In genomic region chr6:148217051-148217450, GRCh38 we compare ENCODE assay signal across 27 cellular contexts.
DNase-seq lines count a peak whose midpoint lies in the region; ATAC-seq, FAIRE-seq and TF ChIP-seq lines count a peak whose summit lies in the region.
"Had no signal": no experiment of that assay in that cellular context is flagged by ENCODE, and none has a peak within 500 bp of the region (broad histone marks: within the 10 kb centered on the region; RNA-seq: fewer than 3 reads in every experiment).

No MANE protein-coding gene starts in this region.

- no peaks in the 10 kb centered on the region for H3K9me3 ChIP-seq in HepG2 (ENCODE audit: low read length)
- H3K9me3 ChIP-seq in right lobe of liver, result no peaks in the 10 kb centered on the region
- H3K9me3 ChIP-seq in K562 (replicated peaks; ENCODE audit: control insufficient read depth, insufficient read depth, low read depth, low read length), result no peaks in the 10 kb centered on the region
- H3K9me3 ChIP-seq in thyroid gland, result no peaks in the 10 kb centered on the region
- H3K9me3 ChIP-seq in Karpas-422 (ENCODE audit: low read length), result no peaks in the 10 kb centered on the region
- H3K9me3 ChIP-seq: BE2C, BLaER1 had no signal

- BruUV-seq in HepG2 (replicated peaks; lab: Mats Ljungman, UMichigan) (no TSS peak), K562 (replicated peaks; lab: Mats Ljungman, UMichigan) (no TSS peak)

- no peak overlapping the region for H3K9ac ChIP-seq in HepG2 (ENCODE audit: insufficient read depth, low read depth, low read length)
- no peak overlapping the region for H3K9ac ChIP-seq in K562 (ENCODE audit: insufficient read depth in 1 of 2, low read depth in 2 of 2, low read length in 2 of 2)
- no peak overlapping the region for H3K9ac ChIP-seq in Karpas-422 (ENCODE audit: low read length)
- H3K9ac ChIP-seq: BLaER1 had no signal

- TF ChIP-seq RAD21 in HepG2 (CRISPR knock-in tag; IDR thresholded peaks at IDR 0.05) (no peak), K562 (CRISPR knock-in tag; conservative IDR thresholded peaks at IDR 0.05 in 1 of 2, IDR thresholded peaks at IDR 0.05 in 1 of 2) (no peak)

- no peak for ATAC-seq in HepG2
- no peak for ATAC-seq in right lobe of liver
- ATAC-seq in K562, result no peak
- ATAC-seq in effector memory CD8-positive, alpha-beta T cell (replicated peaks), result no peak
- ATAC-seq: GM12878 had no signal

- TF ChIP-seq EP300 in HepG2 (IDR thresholded peaks at IDR 0.05; ENCODE audit: low read depth in 2 of 2, low read length in 2 of 2) (no peak), HepG2 (CRISPR knock-in tag; IDR thresholded peaks at IDR 0.05; ENCODE audit: borderline replicate concordance) (no peak), K562 (IDR thresholded peaks at IDR 0.05; ENCODE audit: low read length) (no peak)

- H3K27ac ChIP-seq in HepG2 (ENCODE audit: extremely low read length, insufficient read depth, low read length) (no peak overlapping the region), right lobe of liver (no peak overlapping the region), K562 (ENCODE audit: extremely low read depth, low read depth, low read length) (no peak overlapping the region), thyroid gland (peak overlapping the region; percentile 39 to 93 (median 62)), Karpas-422 (ENCODE audit: low read length) (no peak overlapping the region)
- H3K27ac ChIP-seq: BLaER1 had no signal

- 68% methylated on average over 4 of the region's 4 CpGs for WGBS in HepG2 (ENCODE audit: low lambda C conversion rate)
- 83% methylated on average over 1 of the region's 4 CpGs for WGBS in right lobe of liver (ENCODE audit: insufficient coverage, low coverage, low lambda C conversion rate, missing lambda C conversion rate)
- WGBS in K562 (ENCODE audit: insufficient coverage, low coverage, missing lambda C conversion rate), result 3% methylated on average over 4 of the region's 4 CpGs
- 95 to 96% methylated on average over 4 of the region's 4 CpGs for WGBS in thyroid gland, 2 donors

- H3K4me1 Mint-ChIP-seq in effector memory CD8-positive, alpha-beta T cell (ENCODE audit: low read depth in 2 of 2), result no peaks in the 10 kb centered on the region
- H3K4me1 Mint-ChIP-seq: CD14-positive monocyte; CD4-positive, CD25-positive, alpha-beta regulatory T cell; CD8-positive, alpha-beta memory T cell had no signal

- TF ChIP-seq POLR2A in HepG2 (IDR thresholded peaks at IDR 0.05; ENCODE audit: insufficient read depth in 1 of 2, low read depth in 2 of 2, low read length in 2 of 2) (no peak), right lobe of liver (IDR thresholded peaks at IDR 0.05) (no peak), K562 (conservative IDR thresholded peaks at IDR 0.05) (no peak), thyroid gland (IDR thresholded peaks at IDR 0.05) (no peak)

- intact Hi-C loops in HepG2 (cut with micrococcal nuclease; ENCODE audit: unreplicated experiment), result no loop called here
- intact Hi-C loops in right lobe of liver (cut with DNase I), result no loop called here
- intact Hi-C loops in K562 (cut with micrococcal nuclease), result no loop called here
- intact Hi-C loops in thyroid gland (cut with DNase I), result no loop called here

- H4K20me1 ChIP-seq in HepG2 (ENCODE audit: insufficient read depth, low read length) (no peaks in the 10 kb centered on the region), K562 (replicated peaks; ENCODE audit: control insufficient read depth, insufficient read depth, low read length) (peaks cover 14% of the 10 kb centered on the region; the same call in 1 of the 2 replicates), Karpas-422 (ENCODE audit: insufficient read depth, low read depth, low read length) (no peaks in the 10 kb centered on the region)
- H4K20me1 ChIP-seq: BLaER1 had no signal

- H3K9me3 Mint-ChIP-seq in effector memory CD8-positive, alpha-beta T cell, result no peaks in the 10 kb centered on the region
- H3K9me3 Mint-ChIP-seq: CD8-positive, alpha-beta memory T cell had no signal

- H3K4me3 Mint-ChIP-seq in effector memory CD8-positive, alpha-beta T cell, result no peak overlapping the region
- H3K4me3 Mint-ChIP-seq: CD14-positive monocyte; CD4-positive, alpha-beta memory T cell; CD4-positive, CD25-positive, alpha-beta regulatory T cell; CD8-positive, alpha-beta memory T cell had no signal

- H3K4me1 ChIP-seq in HepG2 (ENCODE audit: insufficient read depth, low read length) (peaks cover 9% of the 10 kb centered on the region; the same call in 1 of the 2 replicates), right lobe of liver (peaks cover 0 to 13% (median 0%) of the 10 kb centered on the region in 4 donors), K562 (replicated peaks in 1 of 2; ENCODE audit: control insufficient read depth in 2 of 2, insufficient read depth in 2 of 2, low read length in 2 of 2) (no peaks in the 10 kb centered on the region), thyroid gland (peaks cover 42 to 50% of the 10 kb centered on the region in 2 donors), Karpas-422 (ENCODE audit: low read length) (no peaks in the 10 kb centered on the region)
- H3K4me1 ChIP-seq: BE2C had no signal

- peaks cover 1 to 38% of the 10 kb centered on the region in 2 donors for H3K27me3 Mint-ChIP-seq in effector memory CD8-positive, alpha-beta T cell

- H3K4me2 ChIP-seq in HepG2 (ENCODE audit: low read depth, low read length) (no peak overlapping the region), K562 (ENCODE audit: insufficient read depth, low read length) (no peak overlapping the region), Karpas-422 (ENCODE audit: low read depth, low read length, poor library complexity, severe bottlenecking) (no peak overlapping the region)

- no peaks in the 10 kb centered on the region for H3K79me2 ChIP-seq in HepG2 (ENCODE audit: insufficient read depth, low read length)
- H3K79me2 ChIP-seq in K562 (ENCODE audit: control insufficient read depth, insufficient read depth, low read length), result no peaks in the 10 kb centered on the region
- no peaks in the 10 kb centered on the region for H3K79me2 ChIP-seq in Karpas-422 (ENCODE audit: low read length)

- DNase-seq in HepG2 (ENCODE audit: low spot score) (no peak), right lobe of liver (no peak), K562 (ENCODE audit: extremely low read depth in 1 of 4, low spot score in 3 of 4) (no peak), thyroid gland (no peak), NCI-H2029 treated with DMSO at 0.1 percent for 48 hours (lab: John Stamatoyannopoulos, UW) (no peak), Karpas-422 (no peak)
- DNase-seq in effector memory CD8-positive, alpha-beta T cell, result no peak
- DNase-seq: 8988T; ACHN; BE2C; CD4-positive, alpha-beta memory T cell; CD4-positive, CD25-positive, alpha-beta regulatory T cell; CD8-positive, alpha-beta memory T cell; COR-L47; DMS 273 treated with DMSO at 0.1 percent for 48 hours; DMS153; DMS53; DMS79; DND-41; EL; GDM1 had no signal

- no peaks in the 10 kb centered on the region for H3K9me1 ChIP-seq in K562 (ENCODE audit: control insufficient read depth, insufficient read depth, low read length)

- 0 out of 5 replicates have a peak, but pooled peaks cover 0 to 3% of the 10 kb centered on the region in 2 experiments for H3K27me3 ChIP-seq in HepG2 (ENCODE audit: control insufficient read depth in 1 of 2, insufficient read depth in 2 of 2, low read length in 2 of 2)
- no peaks in the 10 kb centered on the region for H3K27me3 ChIP-seq in right lobe of liver
- H3K27me3 ChIP-seq in K562 (ENCODE audit: control insufficient read depth in 2 of 2, insufficient read depth in 2 of 2, low read length in 2 of 2), result peaks cover 8 to 9% of the 10 kb centered on the region in 2 experiments
- no peaks in the 10 kb centered on the region for H3K27me3 ChIP-seq in thyroid gland
- H3K27me3 ChIP-seq in Karpas-422 (ENCODE audit: low read length), result no peaks in the 10 kb centered on the region

- FAIRE-seq in HepG2 (lab: Jason Lieb, UNC) (no peak), K562 (lab: Jason Lieb, UNC) (no peak)
- FAIRE-seq: A204.1, GM12878, GM12892, GM18507 had no signal

- in situ Hi-C loops in HepG2 (cut with HindIII; ENCODE audit: extremely low pct_ligation_motif_present, low pct_unique_long_range_greater_than_20kb), result no loop called here
- in situ Hi-C loops in K562 (cut with MboI), result no loop called here

- peaks cover 2% of the 10 kb centered on the region for H3K36me3 Mint-ChIP-seq in effector memory CD8-positive, alpha-beta T cell (ENCODE audit: insufficient read depth)
- H3K36me3 Mint-ChIP-seq: CD14-positive monocyte; CD4-positive, alpha-beta memory T cell; CD4-positive, CD25-positive, alpha-beta regulatory T cell; CD8-positive, alpha-beta memory T cell had no signal

- no peaks in the 10 kb centered on the region for H3K36me3 ChIP-seq in HepG2 (replicated peaks in 1 of 2; ENCODE audit: control insufficient read depth in 1 of 2, insufficient read depth in 2 of 2, low read length in 2 of 2)
- H3K36me3 ChIP-seq in right lobe of liver, result no peaks in the 10 kb centered on the region
- no peaks in the 10 kb centered on the region for H3K36me3 ChIP-seq in K562 (ENCODE audit: control insufficient read depth, insufficient read depth, low read length)
- no peaks in the 10 kb centered on the region for H3K36me3 ChIP-seq in thyroid gland
- no peaks in the 10 kb centered on the region for H3K36me3 ChIP-seq in Karpas-422 (ENCODE audit: insufficient read depth, low read length)
- H3K36me3 ChIP-seq: BE2C, BLaER1 had no signal

- H3K4me3 ChIP-seq in HepG2 (replicated peaks in 1 of 3; ENCODE audit: insufficient read depth in 1 of 3, low read depth in 2 of 3, low read length in 3 of 3), result no peak overlapping the region
- H3K4me3 ChIP-seq in right lobe of liver, result no peak overlapping the region
- H3K4me3 ChIP-seq in K562, result no peak overlapping the region
- no peak overlapping the region for H3K4me3 ChIP-seq in thyroid gland (replicated peaks in 1 of 3)
- no peak overlapping the region for H3K4me3 ChIP-seq in Karpas-422 (ENCODE audit: low read length)
- H3K4me3 ChIP-seq: BLaER1, GM12878 had no signal

- CTCF ChIA-PET in HepG2 (lab: Yijun Ruan, JAX; ENCODE audit: low intra/inter-chr PET ratio, low total read pairs), result no interaction called here
- CTCF ChIA-PET in K562 (lab: Yijun Ruan, JAX; ENCODE audit: low intra/inter-chr PET ratio), result no interaction called here

- no peaks in the 10 kb centered on the region for H3K9me2 ChIP-seq in Karpas-422 (replicated peaks; ENCODE audit: insufficient read depth, low read length)

- POLR2A ChIA-PET in HepG2 (lab: Yijun Ruan, JAX), result no interaction called here
- POLR2A ChIA-PET in K562 (lab: Yijun Ruan, JAX), result no interaction called here

- no peak overlapping the region for H2AFZ ChIP-seq in HepG2 (ENCODE audit: low read length)
- no peak overlapping the region for H2AFZ ChIP-seq in K562 (ENCODE audit: low read depth, low read length)
- no peak overlapping the region for H2AFZ ChIP-seq in Karpas-422 (ENCODE audit: low read length)

- no peak overlapping the region for H3K27ac Mint-ChIP-seq in effector memory CD8-positive, alpha-beta T cell
- H3K27ac Mint-ChIP-seq: CD4-positive, alpha-beta memory T cell had no signal

- TF ChIP-seq CTCF in HepG2 (CRISPR knock-in tag; IDR thresholded peaks at IDR 0.05) (no peak), right lobe of liver (IDR thresholded peaks at IDR 0.05) (no peak), K562 (IDR thresholded peaks at IDR 0.05 in 2 of 3, conservative IDR thresholded peaks at IDR 0.05 in 1 of 3; ENCODE audit: insufficient read depth in 2 of 3, low read depth in 1 of 3, low read length in 3 of 3) (no peak), thyroid gland (IDR thresholded peaks at IDR 0.05) (no peak)

TF ChIP-seq in HepG2, 621 proteins besides CTCF, POLR2A, EP300 and RAD21 (continues in another document):
- no peak for TF ChIP-seq MEIS2 (CRISPR knock-in tag; IDR thresholded peaks at IDR 0.05)

Comparison
In these comparisons a context has a peak if more than half of its experiments do, and no peak if none do; other contexts are left out.
1. H3K27ac ChIP-seq: peak in thyroid gland (3 of 3); none in HepG2 (single experiment), right lobe of liver (0 of 3), K562 (single experiment) and Karpas-422 (single experiment).
2. Of the 241 proteins assayed by ChIP-seq in both HepG2 and K562: peak only in HepG2: none; only in K562: ZFP36; in both: none; in neither: 239; mixed calls (peak in some experiments, not most) for 1.